ENCODE assay signal across 1 cellular context in the genomic region with DNA sequence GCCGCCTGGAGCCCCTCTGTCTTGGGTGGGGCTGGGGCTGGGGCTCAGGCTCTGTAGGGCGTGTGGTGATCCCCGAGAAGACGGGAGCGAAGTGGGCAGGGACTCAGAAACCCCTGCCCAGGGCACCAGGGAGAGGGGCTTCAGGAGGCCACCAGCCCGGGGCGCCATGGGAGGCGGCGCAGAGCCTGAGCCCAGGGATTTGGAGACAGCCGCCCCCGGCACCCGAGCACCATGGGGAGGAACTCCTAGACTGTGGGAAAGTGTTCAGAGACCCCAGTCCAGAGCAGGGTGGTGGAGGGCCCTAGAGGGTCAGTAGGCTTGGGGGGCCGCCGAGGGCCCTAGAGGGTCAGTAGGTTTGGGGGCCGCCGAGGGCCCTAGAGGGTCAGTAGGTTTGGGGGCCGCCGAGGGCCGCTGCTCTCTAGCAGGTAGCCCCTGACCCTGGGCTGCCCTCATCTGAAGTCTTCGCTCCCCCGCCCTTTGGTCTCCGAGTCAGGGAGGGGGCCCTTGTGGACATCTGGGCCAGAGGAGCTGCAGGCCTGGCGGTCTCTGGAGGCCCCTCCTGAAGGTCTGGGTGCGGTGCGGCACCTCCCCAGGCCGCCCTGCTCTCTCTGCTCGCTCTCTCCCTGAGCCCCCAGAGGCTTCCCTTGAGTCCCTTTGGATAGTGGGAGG.
TF ChIP-seq lines count a peak whose summit lies in the region.

No MANE protein-coding gene starts in this region.

TF ChIP-seq in WTC11, 78 proteins besides CTCF, POLR2A, EP300 and RAD21:
- no peak for TF ChIP-seq ZNF671 (CRISPR knock-in tag; IDR thresholded peaks at IDR 0.05)
- TF ChIP-seq, protein P1, sequence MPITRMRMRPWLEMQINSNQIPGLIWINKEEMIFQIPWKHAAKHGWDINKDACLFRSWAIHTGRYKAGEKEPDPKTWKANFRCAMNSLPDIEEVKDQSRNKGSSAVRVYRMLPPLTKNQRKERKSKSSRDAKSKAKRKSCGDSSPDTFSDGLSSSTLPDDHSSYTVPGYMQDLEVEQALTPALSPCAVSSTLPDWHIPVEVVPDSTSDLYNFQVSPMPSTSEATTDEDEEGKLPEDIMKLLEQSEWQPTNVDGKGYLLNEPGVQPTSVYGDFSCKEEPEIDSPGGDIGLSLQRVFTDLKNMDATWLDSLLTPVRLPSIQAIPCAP (CRISPR knock-in tag; IDR thresholded peaks at IDR 0.05) = no peak
